1 cellular context compared by ENCODE assay signal in genomic region chr20:3209946-3210317, GRCh38.
TF ChIP-seq lines count a peak whose summit lies in the region.

No MANE protein-coding gene starts in this region.

TF ChIP-seq in HepG2, 621 proteins besides CTCF, POLR2A, EP300 and RAD21 (continues in another document):
- TF ChIP-seq GMEB1 (CRISPR knock-in tag; IDR thresholded peaks at IDR 0.05; ENCODE audit: borderline replicate concordance) (no peak), MXD3 (CRISPR knock-in tag; IDR thresholded peaks at IDR 0.05) (0 out of 2 replicates have a peak, but pooled peaks have one; percentile 13), MTA3 (CRISPR knock-in tag; IDR thresholded peaks at IDR 0.05) (no peak), SP4 (CRISPR knock-in tag; IDR thresholded peaks at IDR 0.05) (peak; percentile 33; the same call in 1 of the 2 replicates), KMT2A (CRISPR knock-in tag; IDR thresholded peaks at IDR 0.05) (no peak), NCOA5 (CRISPR knock-in tag; IDR thresholded peaks at IDR 0.05) (0 out of 2 replicates have a peak, but pooled peaks have one; percentile 51), FOXO4 (CRISPR knock-in tag; conservative IDR thresholded peaks at IDR 0.05) (no peak), ZFP62 (CRISPR knock-in tag; IDR thresholded peaks at IDR 0.05) (no peak), ZBTB40 (IDR thresholded peaks at IDR 0.05) (no peak), ZBTB40 (CRISPR knock-in tag; IDR thresholded peaks at IDR 0.05) (no peak), SAFB2 (CRISPR knock-in tag; IDR thresholded peaks at IDR 0.05; ENCODE audit: borderline replicate concordance, low read depth) (no peak), GLMP (CRISPR knock-in tag; IDR thresholded peaks at IDR 0.05; ENCODE audit: borderline replicate concordance) (no peak), ZNF256 (CRISPR knock-in tag; conservative IDR thresholded peaks at IDR 0.05) (0 out of 2 replicates have a peak, but pooled peaks have one; percentile 25), IKZF4 (CRISPR knock-in tag; IDR thresholded peaks at IDR 0.05; ENCODE audit: borderline replicate concordance, low read depth, not compliant biosample characterization) (no peak), ZNF543 (CRISPR knock-in tag; IDR thresholded peaks at IDR 0.05) (no peak), U2AF2 (IDR thresholded peaks at IDR 0.05; ENCODE audit: low read depth, low read length) (no peak), BORCS8-MEF2B (CRISPR knock-in tag; IDR thresholded peaks at IDR 0.05) (no peak), ZMAT5 (CRISPR knock-in tag; IDR thresholded peaks at IDR 0.05; ENCODE audit: borderline replicate concordance, low read depth) (0 out of 2 replicates have a peak, but pooled peaks have one; percentile 4), TEAD3 (CRISPR knock-in tag; optimal IDR thresholded peaks at IDR 0.05; ENCODE audit: borderline replicate concordance) (peak; percentile 16), IRF2 (CRISPR knock-in tag; IDR thresholded peaks at IDR 0.05) (no peak), ZNF713 (CRISPR knock-in tag; IDR thresholded peaks at IDR 0.05) (no peak), POLR2G (IDR thresholded peaks at IDR 0.05; ENCODE audit: low read depth, low read length) (no peak), KDM1A (CRISPR knock-in tag; IDR thresholded peaks at IDR 0.05) (0 out of 2 replicates have a peak, but pooled peaks have one; percentile 19), ZNF34 (CRISPR knock-in tag; IDR thresholded peaks at IDR 0.05; ENCODE audit: borderline replicate concordance) (no peak), NFKB2 (CRISPR knock-in tag; IDR thresholded peaks at IDR 0.05; ENCODE audit: borderline replicate concordance) (peak; percentile 11; the same call in 1 of the 2 replicates), FLYWCH1 (CRISPR knock-in tag; IDR thresholded peaks at IDR 0.05) (0 out of 2 replicates have a peak, but pooled peaks have one; percentile 14), ZNF280B (CRISPR knock-in tag; IDR thresholded peaks at IDR 0.05; ENCODE audit: borderline replicate concordance) (no peak), ZNF777 (CRISPR knock-in tag; IDR thresholded peaks at IDR 0.05) (peak; percentile 8; the same call in 1 of the 2 replicates), CAMTA2 (CRISPR knock-in tag; IDR thresholded peaks at IDR 0.05; ENCODE audit: borderline replicate concordance) (no peak), ZNF20 (CRISPR knock-in tag; IDR thresholded peaks at IDR 0.05) (no peak), ZNF564 (CRISPR knock-in tag; IDR thresholded peaks at IDR 0.05) (0 out of 2 replicates have a peak, but pooled peaks have one; percentile 16), PPARG (CRISPR knock-in tag; conservative IDR thresholded peaks at IDR 0.05) (no peak), ZNF749 (CRISPR knock-in tag; IDR thresholded peaks at IDR 0.05; ENCODE audit: borderline replicate concordance) (0 out of 2 replicates have a peak, but pooled peaks have one; percentile 67), ZUFSP (CRISPR knock-in tag; IDR thresholded peaks at IDR 0.05; ENCODE audit: borderline replicate concordance) (0 out of 2 replicates have a peak, but pooled peaks have one; percentile 17), ZNF18 (CRISPR knock-in tag; IDR thresholded peaks at IDR 0.05; ENCODE audit: insufficient replicate concordance) (no peak), RXRA (CRISPR knock-in tag; IDR thresholded peaks at IDR 0.05) (no peak), NFE2 (CRISPR knock-in tag; IDR thresholded peaks at IDR 0.05) (0 out of 2 replicates have a peak, but pooled peaks have one; percentile 57), NR3C1 (CRISPR knock-in tag; IDR thresholded peaks at IDR 0.05) (no peak), WIZ (CRISPR knock-in tag; IDR thresholded peaks at IDR 0.05) (no peak)
